Comparison of ENCODE assay signal across 21 cellular contexts in the genomic region with DNA sequence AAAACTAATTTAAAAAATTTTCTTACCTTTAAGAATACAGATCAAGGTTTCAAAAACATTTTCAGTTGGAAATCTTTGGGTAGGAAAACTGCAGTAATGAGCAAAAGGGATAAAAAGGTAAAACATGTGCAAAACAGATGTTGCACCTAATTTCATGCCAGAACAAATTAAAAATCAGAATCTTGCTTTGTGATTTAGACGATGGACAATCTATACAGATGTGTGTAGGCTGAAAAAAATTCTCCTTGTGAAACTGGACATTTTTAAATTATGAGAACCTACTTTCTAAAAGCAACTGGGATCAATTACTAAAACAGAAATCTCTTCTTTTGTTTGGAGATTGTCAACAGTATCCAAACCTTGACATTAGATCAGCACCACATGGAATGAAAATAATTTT.
"Had no signal": no experiment of that assay in that cellular context is flagged by ENCODE, and none has a peak within 500 bp of the region (broad histone marks: within the 10 kb centered on the region; RNA-seq: fewer than 3 reads in every experiment).

No MANE protein-coding gene starts in this region.

- H3K27ac ChIP-seq: foreskin keratinocyte, pancreas, suprapubic skin, thyroid gland, upper lobe of left lung, uterus had no signal

- DNase-seq: effector memory CD4-positive, alpha-beta T cell; foreskin keratinocyte; left colon; left ventricle myocardium superior; mesenchymal stem cell; midbrain; occipital lobe; pancreas; right cardiac atrium; small intestine; stimulated activated CD4-positive, alpha-beta T cell treated with anti-CD3 and anti-CD28 coated beads, Interleukin-12 subunit alpha, Interleukin-12 subunit beta, amount 100 ng/mL, for 4 hours; stimulated activated CD4-positive, alpha-beta T cell treated with anti-CD3 and anti-CD28 coated beads, Interleukin-2, amount 100 ng/mL, for 48 hours; stimulated activated naive CD8-positive, alpha-beta T cell treated with anti-CD3 and anti-CD28 coated beads, Interleukin-15, Interleukin-2, amounts not matched to agents 100 U/mL and 50 U/mL, for 24 hours; thyroid gland; upper lobe of left lung; uterus had no signal

- H3K4me1 ChIP-seq: foreskin keratinocyte, pancreas, suprapubic skin, thyroid gland, upper lobe of left lung, uterus had no signal

- ATAC-seq: esophagus mucosa; foreskin keratinocyte; left colon; left ventricle myocardium superior; natural killer cell treated with Interleukin-12 subunit alpha and Interleukin-12 subunit beta and Interleukin-15 and Interleukin-18, amount 100 ng/mL, for 72 hours; pancreas; right cardiac atrium; stimulated activated effector memory CD8-positive, alpha-beta T cell treated with anti-CD3 and anti-CD28 coated beads, Interleukin-12 subunit alpha, Interleukin-12 subunit beta, amount 100 ng/mL, for 72 hours; stimulated activated naive CD8-positive, alpha-beta T cell treated with anti-CD3 and anti-CD28 coated beads, Interleukin-15, Interleukin-2, amounts not matched to agents 100 U/mL and 50 U/mL, for 24 hours had no signal

- H3K36me3 ChIP-seq: pancreas, suprapubic skin, thyroid gland, upper lobe of left lung, uterus had no signal

- H3K4me3 ChIP-seq: lung, pancreas, suprapubic skin, thyroid gland, upper lobe of left lung, uterus had no signal

- H3K27me3 ChIP-seq: foreskin keratinocyte, pancreas, suprapubic skin, thyroid gland, upper lobe of left lung, uterus had no signal

- H3K9me3 ChIP-seq: pancreas, suprapubic skin, thyroid gland, upper lobe of left lung, uterus had no signal
